In genomic region chr13:28753208-28753892, GRCh38 we compare ENCODE assay signal across 8 cellular contexts. TPM values are rescaled to one million over a fixed set of nuclear protein-coding genes. Genes with fewer than 3 reads are reported as not detected.
A peak's percentile ranks its signal among the peaks of the same experiment; 100 is the strongest.
DNase-seq lines count a peak whose midpoint lies in the region; ATAC-seq and TF ChIP-seq lines count a peak whose summit lies in the region.

No MANE protein-coding gene starts in this region.

- TF ChIP-seq CTCF in endodermal cell (conservative IDR thresholded peaks at IDR 0.05) = no peak

- WGBS in endodermal cell (ENCODE audit: insufficient coverage in 1 of 2, insufficient read length in 1 of 2), 2 experiments = 66 to 88% methylated on average over 4 to 5 of the region's 5 CpGs

- no peaks in the 10 kb centered on the region for H3K4me1 ChIP-seq in endodermal cell (ENCODE audit: control insufficient read depth, insufficient read depth, low read length)

- H3K4me3 Mint-ChIP-seq in endodermal cell = no peak overlapping the region

- peaks cover 3% of the 10 kb centered on the region for H3K36me3 Mint-ChIP-seq in endodermal cell (ENCODE audit: low read depth)

- no peaks in the 10 kb centered on the region for H3K27me3 Mint-ChIP-seq in endodermal cell (ENCODE audit: insufficient read depth)

- no peak overlapping the region for H3K9ac ChIP-seq in endodermal cell (ENCODE audit: extremely low read depth, low read length, poor library complexity, severe bottlenecking)

- H3K9me3 Mint-ChIP-seq in endodermal cell = peaks cover 27% of the 10 kb centered on the region

- DNase-seq in COLO829 (ENCODE audit: low spot score) = peak; percentile 90
- peak; percentile 48 for DNase-seq in NCI-H1048 (lab: John Stamatoyannopoulos, UW)
- DNase-seq in endodermal cell = peak; percentile 80
- peak; percentile 92 for DNase-seq in myocyte (ENCODE audit: low read depth)
- no peak for DNase-seq in germinal center (ENCODE audit: low spot score)
- no peak for DNase-seq in stimulated activated CD4-positive, alpha-beta T cell treated with anti-CD3 and anti-CD28 coated beads, Interleukin-2, amount 100 ng/mL, for 48 hours
- DNase-seq in activated CD4-positive, alpha-beta T cell treated with anti-CD3 and anti-CD28 coated beads, Interleukin-2, amount 50 U/mL, for 4 hours = no peak

- H3K9me3 ChIP-seq in endodermal cell (ENCODE audit: control insufficient read depth, low read length) = peaks cover 22% of the 10 kb centered on the region

- ATAC-seq in GM21528 (IDR thresholded peaks at IDR 0.05; ENCODE audit: low FRiP score, unreplicated experiment) = no peak

- H3K27me3 ChIP-seq in endodermal cell (ENCODE audit: control insufficient read depth, insufficient read depth, low read length, poor library complexity, severe bottlenecking) = no peaks in the 10 kb centered on the region

- no peak overlapping the region for H3K27ac ChIP-seq in endodermal cell (ENCODE audit: low read depth, low read length)

- peaks cover 27% of the 10 kb centered on the region for H3K4me1 Mint-ChIP-seq in endodermal cell

- H3K4me3 ChIP-seq in endodermal cell (ENCODE audit: low read length) = no peak overlapping the region

- H3K27ac Mint-ChIP-seq in endodermal cell = peak overlapping the region; percentile 90

- H3K36me3 ChIP-seq in endodermal cell (ENCODE audit: control insufficient read depth, insufficient read depth, low read length) = no peaks in the 10 kb centered on the region

RNA-seq across cellular contexts. Expression of gene SLC46A3, which starts 34.6 kb away (rescaled TPM):
- total RNA-seq in endodermal cell (1 to 10 TPM; 1.8 to 2.9 TPM), myocyte (18.4 and 20.4 TPM in 2 replicates)
- polyA plus RNA-seq in endodermal cell (2013, experiment 1 of 2) = 1.6 TPM
- 2.2 TPM for polyA plus RNA-seq in endodermal cell (2013, experiment 2 of 2)
- polyA plus RNA-seq in myocyte (2012) = 26.4 TPM

Comparison
In these comparisons a context has a peak if more than half of its experiments do, and no peak if none do; other contexts are left out.
1. DNase-seq: peak in COLO829 (single experiment), NCI-H1048 (single experiment), endodermal cell (single experiment) and myocyte (single experiment); none in germinal center (single experiment), stimulated activated CD4-positive, alpha-beta T cell treated with anti-CD3 and anti-CD28 coated beads, Interleukin-2, amount 100 ng/mL, for 48 hours (0 of 2) and activated CD4-positive, alpha-beta T cell treated with anti-CD3 and anti-CD28 coated beads, Interleukin-2, amount 50 U/mL, for 4 hours (0 of 2).